Comparison of ENCODE assay signal across 2 cellular contexts in genomic region chr7:84060760-84061261, GRCh38.
A peak's percentile ranks its signal among the peaks of the same experiment; 100 is the strongest.
TF ChIP-seq lines count a peak whose summit lies in the region.

No MANE protein-coding gene starts in this region.

TF ChIP-seq in IMR-90, 13 proteins besides CTCF, POLR2A, EP300 and RAD21:
- TF ChIP-seq ELK1 (IDR thresholded peaks at IDR 0.05; ENCODE audit: borderline replicate concordance, low read depth, low read length): no peak
- peak; percentile 78 for TF ChIP-seq CEBPB (IDR thresholded peaks at IDR 0.05; ENCODE audit: low read depth, low read length)
- no peak for TF ChIP-seq CHD1 (IDR thresholded peaks at IDR 0.05; ENCODE audit: low read depth, low read length)
- TF ChIP-seq RCOR1 (IDR thresholded peaks at IDR 0.05; ENCODE audit: insufficient replicate concordance, low read length): no peak

TF ChIP-seq in WTC11, 78 proteins besides CTCF, POLR2A, EP300 and RAD21:
- no peak for TF ChIP-seq MLX (CRISPR knock-in tag; IDR thresholded peaks at IDR 0.05)
- no peak for TF ChIP-seq SP1 (CRISPR knock-in tag; conservative IDR thresholded peaks at IDR 0.05)
- TF ChIP-seq NFYB (CRISPR knock-in tag; conservative IDR thresholded peaks at IDR 0.05; ENCODE audit: low read depth): no peak
- no peak for TF ChIP-seq ETV6 (CRISPR knock-in tag; IDR thresholded peaks at IDR 0.05)
- TF ChIP-seq EMX1 (CRISPR knock-in tag; IDR thresholded peaks at IDR 0.05): no peak
- TF ChIP-seq CREM (CRISPR knock-in tag; IDR thresholded peaks at IDR 0.05): no peak
- TF ChIP-seq ZNF532 (CRISPR knock-in tag; IDR thresholded peaks at IDR 0.05; ENCODE audit: borderline replicate concordance): no peak
- no peak for TF ChIP-seq MYBL2 (CRISPR knock-in tag; IDR thresholded peaks at IDR 0.05)
- TF ChIP-seq GABPB1 (CRISPR knock-in tag; IDR thresholded peaks at IDR 0.05): no peak
- TF ChIP-seq E2F4 (CRISPR knock-in tag; IDR thresholded peaks at IDR 0.05; ENCODE audit: borderline replicate concordance, low read depth): no peak
- no peak for TF ChIP-seq ZNF281 (CRISPR knock-in tag; IDR thresholded peaks at IDR 0.05)
- no peak for TF ChIP-seq FOXP4 (CRISPR knock-in tag; IDR thresholded peaks at IDR 0.05)
- no peak for TF ChIP-seq ZBTB43 (CRISPR knock-in tag; IDR thresholded peaks at IDR 0.05)
- no peak for TF ChIP-seq JUN (CRISPR knock-in tag; IDR thresholded peaks at IDR 0.05)
- TF ChIP-seq ZNF232 (CRISPR knock-in tag; IDR thresholded peaks at IDR 0.05): no peak
